ENCODE assay signal across 9 cellular contexts in genomic region chr17:75295220-75296158, GRCh38.
A peak's percentile ranks its signal among the peaks of the same experiment; 100 is the strongest.
DNase-seq lines count a peak whose midpoint lies in the region; ATAC-seq lines count a peak whose summit lies in the region.
"Had no signal": no experiment of that assay in that cellular context is flagged by ENCODE, and none has a peak within 500 bp of the region (broad histone marks: within the 10 kb centered on the region; RNA-seq: fewer than 3 reads in every experiment).

No MANE protein-coding gene starts in this region.

- ATAC-seq in HG03103 (IDR thresholded peaks at IDR 0.05; ENCODE audit: low read depth, unreplicated experiment): peak; percentile 56

- no peak overlapping the region for H3K4me3 ChIP-seq in rectal smooth muscle tissue (ENCODE audit: low read length)
- H3K4me3 ChIP-seq: pancreas had no signal

- no peaks in the 10 kb centered on the region for H3K4me1 ChIP-seq in rectal smooth muscle tissue (ENCODE audit: control insufficient read depth, insufficient read depth, low read length)
- H3K4me1 ChIP-seq: pancreas had no signal

- H3K9ac ChIP-seq in rectal smooth muscle tissue (ENCODE audit: low read length): no peak overlapping the region

- H3K27ac ChIP-seq in rectal smooth muscle tissue (ENCODE audit: low read depth, low read length): peak overlapping the region; percentile 42

- no peaks in the 10 kb centered on the region for H3K27me3 ChIP-seq in rectal smooth muscle tissue (ENCODE audit: control insufficient read depth, insufficient read depth, low read length)
- H3K27me3 ChIP-seq: pancreas had no signal

- peak; percentile 43 for DNase-seq in stimulated activated CD4-positive, alpha-beta T cell treated with anti-CD3 and anti-CD28 coated beads, Interleukin-4, amount 100 ng/mL, for 24 hours
- DNase-seq in stimulated activated CD4-positive, alpha-beta T cell treated with anti-CD3 and anti-CD28 coated beads, Interleukin-4, amount 100 ng/mL, for 4 hours: no peak
- peak; percentile 41 to 45 for DNase-seq in activated T-cell treated with anti-CD3 and anti-CD28 coated beads, Interleukin-2, amount 50 U/mL, for 48 hours
- DNase-seq in NCI-H2029 treated with DMSO at 0.1 percent for 48 hours (lab: John Stamatoyannopoulos, UW) (no peak), T1000 (lab: John Stamatoyannopoulos, UW) (no peak)
- DNase-seq in activated CD8-positive, alpha-beta memory T cell treated with anti-CD3 and anti-CD28 coated beads for 24 hours: no peak
- DNase-seq: pancreas had no signal

- H3K36me3 ChIP-seq in rectal smooth muscle tissue (ENCODE audit: control insufficient read depth, insufficient read depth, low read length): no peaks in the 10 kb centered on the region
- H3K36me3 ChIP-seq: pancreas had no signal

Comparison
In these comparisons a context has a peak if more than half of its experiments do, and no peak if none do; other contexts are left out.
1. DNase-seq: peak in stimulated activated CD4-positive, alpha-beta T cell treated with anti-CD3 and anti-CD28 coated beads, Interleukin-4, amount 100 ng/mL, for 24 hours (single experiment) and activated T-cell treated with anti-CD3 and anti-CD28 coated beads, Interleukin-2, amount 50 U/mL, for 48 hours (2 of 2); none in stimulated activated CD4-positive, alpha-beta T cell treated with anti-CD3 and anti-CD28 coated beads, Interleukin-4, amount 100 ng/mL, for 4 hours (0 of 2), NCI-H2029 treated with DMSO at 0.1 percent for 48 hours (single experiment), T1000 (single experiment) and activated CD8-positive, alpha-beta memory T cell treated with anti-CD3 and anti-CD28 coated beads for 24 hours (single experiment).